In genomic region chr13:21020176-21020575, GRCh38 we compare ENCODE assay signal across 26 cellular contexts. TPM values are rescaled to one million over a fixed set of nuclear protein-coding genes. Genes with fewer than 3 reads are reported as not detected.
DNase-seq lines count a peak whose midpoint lies in the region; ATAC-seq and TF ChIP-seq lines count a peak whose summit lies in the region.
"Had no signal": no experiment of that assay in that cellular context is flagged by ENCODE, and none has a peak within 500 bp of the region (broad histone marks: within the 10 kb centered on the region; RNA-seq: fewer than 3 reads in every experiment).

No MANE protein-coding gene starts in this region.

- no peak overlapping the region for H3K18ac ChIP-seq in mesenchymal stem cell (ENCODE audit: low read depth in 1 of 2, low read length in 2 of 2)

- H3K4me1 Mint-ChIP-seq in endodermal cell = no peaks in the 10 kb centered on the region
- H3K4me1 Mint-ChIP-seq in osteocyte (ENCODE audit: unreplicated experiment) = peaks cover 71% of the 10 kb centered on the region

- no peak overlapping the region for H3K4ac ChIP-seq in mesenchymal stem cell (ENCODE audit: low read depth in 1 of 2, low read length in 2 of 2)

- no peak overlapping the region for H2BK5ac ChIP-seq in mesenchymal stem cell (ENCODE audit: low read depth, low read length, poor library complexity, severe bottlenecking)

- H3K9me3 ChIP-seq in endodermal cell (ENCODE audit: control insufficient read depth, low read length) (no peaks in the 10 kb centered on the region), mesenchymal stem cell (ENCODE audit: control insufficient read depth, low read length) (no peaks in the 10 kb centered on the region)
- H3K9me3 ChIP-seq: BLaER1, Caco-2, ovary, right lobe of liver had no signal

- no peak overlapping the region for H3K9ac ChIP-seq in endodermal cell (ENCODE audit: extremely low read depth, low read length, poor library complexity, severe bottlenecking)
- no peak overlapping the region for H3K9ac ChIP-seq in mesenchymal stem cell (ENCODE audit: low read length)
- H3K9ac ChIP-seq: BLaER1 had no signal

- TF ChIP-seq CTCF in endodermal cell (conservative IDR thresholded peaks at IDR 0.05) (no peak), osteocyte (IDR thresholded peaks at IDR 0.05) (no peak)

- H3K27me3 Mint-ChIP-seq in endodermal cell (ENCODE audit: insufficient read depth) (no peaks in the 10 kb centered on the region), osteocyte (ENCODE audit: unreplicated experiment) (no peaks in the 10 kb centered on the region)
- H3K27me3 Mint-ChIP-seq: activated T-cell treated with anti-CD3 and anti-CD28 coated beads, Interleukin-2, amount 50 U/mL, for 24 hours had no signal

- H3K14ac ChIP-seq in mesenchymal stem cell (ENCODE audit: low read length in 2 of 2) = no peak overlapping the region

- H3K27me3 ChIP-seq in endodermal cell (ENCODE audit: control insufficient read depth, insufficient read depth, low read length, poor library complexity, severe bottlenecking) (no peaks in the 10 kb centered on the region), mesenchymal stem cell (ENCODE audit: control insufficient read depth in 1 of 2, insufficient read depth in 1 of 2, low read length in 2 of 2) (no peaks in the 10 kb centered on the region)
- H3K27me3 ChIP-seq: BLaER1, ovary, right lobe of liver had no signal

- no peak overlapping the region for H3K27ac ChIP-seq in endodermal cell (ENCODE audit: low read depth, low read length)
- no peak overlapping the region for H3K27ac ChIP-seq in mesenchymal stem cell (ENCODE audit: low read length, poor library complexity, severe bottlenecking)
- H3K27ac ChIP-seq: BLaER1, right lobe of liver had no signal

- H3K4me3 ChIP-seq in endodermal cell (ENCODE audit: low read length) = no peak overlapping the region
- H3K4me3 ChIP-seq in mesenchymal stem cell (ENCODE audit: insufficient read depth in 1 of 2, low read depth in 1 of 2, low read length in 2 of 2) = no peak overlapping the region
- H3K4me3 ChIP-seq: BLaER1, ovary, right lobe of liver had no signal

- ATAC-seq in left ventricle myocardium superior (peak; percentile 17), left cardiac atrium (no peak), HG02981 (IDR thresholded peaks at IDR 0.05; ENCODE audit: unreplicated experiment) (no peak)
- ATAC-seq: right lobe of liver had no signal

- no peak overlapping the region for H4K91ac ChIP-seq in mesenchymal stem cell (ENCODE audit: low read length)

- H3K4me3 Mint-ChIP-seq in endodermal cell (no peak overlapping the region), osteocyte (ENCODE audit: unreplicated experiment) (no peak overlapping the region)
- H3K4me3 Mint-ChIP-seq: activated T-cell treated with anti-CD3 and anti-CD28 coated beads, Interleukin-2, amount 50 U/mL, for 24 hours had no signal

- H3K4me2 ChIP-seq in mesenchymal stem cell (ENCODE audit: low read length, poor library complexity, severe bottlenecking) = no peak overlapping the region
- H3K4me2 ChIP-seq: BLaER1 had no signal

- intact Hi-C loops in left ventricle myocardium superior (cut with micrococcal nuclease) = no loop called here
- intact Hi-C loops in left cardiac atrium (cut with DNase I) = no loop called here

- 79 to 81% methylated on average over 3 to 5 of the region's 5 CpGs for WGBS in endodermal cell (ENCODE audit: insufficient coverage in 1 of 2, insufficient read length in 1 of 2), 2 experiments
- 73% methylated on average over 5 of the region's 5 CpGs for WGBS in mesenchymal stem cell

- H3K23ac ChIP-seq in mesenchymal stem cell (ENCODE audit: low read length in 2 of 2) = no peak overlapping the region

- H3K9me3 Mint-ChIP-seq in endodermal cell = no peaks in the 10 kb centered on the region
- no peaks in the 10 kb centered on the region for H3K9me3 Mint-ChIP-seq in osteocyte (ENCODE audit: unreplicated experiment)
- H3K9me3 Mint-ChIP-seq: activated T-cell treated with anti-CD3 and anti-CD28 coated beads, Interleukin-2, amount 50 U/mL, for 24 hours had no signal

- no peaks in the 10 kb centered on the region for H3K4me1 ChIP-seq in endodermal cell (ENCODE audit: control insufficient read depth, insufficient read depth, low read length)
- H3K4me1 ChIP-seq in mesenchymal stem cell (ENCODE audit: control insufficient read depth, insufficient read depth, low read depth, low read length) = peaks cover 19% of the 10 kb centered on the region

- H2BK12ac ChIP-seq in mesenchymal stem cell (ENCODE audit: low read length in 2 of 2) = no peak overlapping the region

- H4K8ac ChIP-seq in mesenchymal stem cell (ENCODE audit: low read length) = no peak overlapping the region

- no peak overlapping the region for H2BK120ac ChIP-seq in mesenchymal stem cell (ENCODE audit: low read depth, low read length)

- no peak overlapping the region for H2BK15ac ChIP-seq in mesenchymal stem cell (ENCODE audit: low read depth, poor library complexity, severe bottlenecking)

- H3K27ac Mint-ChIP-seq in endodermal cell (no peak overlapping the region), osteocyte (ENCODE audit: unreplicated experiment) (peak overlapping the region; percentile 38)
- H3K27ac Mint-ChIP-seq: activated T-cell treated with anti-CD3 and anti-CD28 coated beads, Interleukin-2, amount 50 U/mL, for 24 hours had no signal

- no peak overlapping the region for H2AK5ac ChIP-seq in mesenchymal stem cell (ENCODE audit: low read length, severe bottlenecking)

- H2AFZ ChIP-seq in mesenchymal stem cell (ENCODE audit: low read depth, low read length) = no peak overlapping the region

- peaks cover 19% of the 10 kb centered on the region for H3K36me3 Mint-ChIP-seq in endodermal cell (ENCODE audit: low read depth)
- H3K36me3 Mint-ChIP-seq in osteocyte (ENCODE audit: unreplicated experiment) = peaks cover 8% of the 10 kb centered on the region

- peaks cover 16% of the 10 kb centered on the region for H3K79me1 ChIP-seq in mesenchymal stem cell (replicated peaks; ENCODE audit: low read length, poor library complexity, severe bottlenecking)

- H3K36me3 ChIP-seq in endodermal cell (ENCODE audit: control insufficient read depth, insufficient read depth, low read length) (peaks cover 29% of the 10 kb centered on the region), mesenchymal stem cell (ENCODE audit: control insufficient read depth in 1 of 2, insufficient read depth in 2 of 2, low read depth in 1 of 2, low read length in 2 of 2) (peaks cover 9 to 10% of the 10 kb centered on the region in 2 experiments)
- H3K36me3 ChIP-seq: ovary, right lobe of liver had no signal

- no peak for DNase-seq in left ventricle myocardium superior
- DNase-seq in left cardiac atrium = no peak
- peak; percentile 10 for DNase-seq in endodermal cell
- no peak for DNase-seq in osteocyte (ENCODE audit: extremely low spot score, unreplicated experiment)
- no peak for DNase-seq in germinal center (ENCODE audit: low spot score)
- DNase-seq in NCI-H187 treated with DMSO at 0.1 percent for 48 hours (lab: John Stamatoyannopoulos, UW) = no peak
- no peak for DNase-seq in mesenchymal stem cell
- DNase-seq: activated CD4-positive, alpha-beta T cell treated with anti-CD3 and anti-CD28 coated beads for 4 hours; activated gamma-delta T cell treated with Interleukin-2 at 50 U/mL for 16 hours; activated T-cell treated with anti-CD3 and anti-CD28 coated beads, Interleukin-2, amount 50 U/mL, for 24 hours; Caco-2; cortex of kidney; DMS79; glutamatergic neuron; Kasumi-1; kidney glomerular epithelial cell; mammary epithelial cell; NCI-H1048; NCI-H2081; NCI-H226; ovary; stimulated activated CD4-positive, alpha-beta T cell treated with anti-CD3 and anti-CD28 coated beads, Interleukin-4, amount 100 ng/mL, for 4 hours; stimulated activated naive CD4-positive, alpha-beta T cell treated with Interleukin-2 at 50 U/mL for 16 hours had no signal

RNA-seq across cellular contexts. Expression of gene LATS2, which starts 41.2 kb away (rescaled TPM):
- 25.1 TPM for total RNA-seq in left ventricle myocardium superior
- 10 to 100 TPM; 19.3 to 30.9 TPM for total RNA-seq in left cardiac atrium
- 10 to 100 TPM; 26.2 to 35.4 TPM for total RNA-seq in endodermal cell
- polyA plus RNA-seq in endodermal cell (2013, experiment 1 of 2) = 15.3 TPM
- 15.9 TPM for polyA plus RNA-seq in endodermal cell (2013, experiment 2 of 2)
- total RNA-seq in osteocyte = 48.9 and 58.3 TPM in 2 replicates
- polyA plus RNA-seq in mesenchymal stem cell (2013, experiment 1 of 2) = 23.0 TPM
- 23.1 TPM for polyA plus RNA-seq in mesenchymal stem cell (2013, experiment 2 of 2)
